In the genomic region with DNA sequence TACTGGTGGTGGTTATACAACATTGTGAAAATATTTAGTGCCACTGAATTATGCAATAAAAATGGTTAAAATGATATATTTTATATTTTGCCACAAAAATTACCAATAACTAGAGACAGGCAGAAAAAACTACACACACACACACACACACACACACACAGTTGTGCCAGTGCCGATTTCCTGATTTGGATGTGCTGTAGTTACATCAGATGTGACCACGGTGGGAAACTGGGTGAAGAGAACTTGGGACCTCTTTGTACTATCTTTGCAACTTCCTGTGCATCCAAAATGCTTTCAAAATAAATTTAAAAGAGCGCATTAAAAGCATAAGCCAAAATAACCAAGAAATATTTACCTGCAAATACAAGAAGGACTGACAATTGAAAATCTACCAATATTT, we compare ENCODE assay signal across 29 cellular contexts.
"Had no signal": no experiment of that assay in that cellular context is flagged by ENCODE, and none has a peak within 500 bp of the region (broad histone marks: within the 10 kb centered on the region; RNA-seq: fewer than 3 reads in every experiment).

No MANE protein-coding gene starts in this region.

- ATAC-seq: stimulated activated effector memory CD8-positive, alpha-beta T cell treated with anti-CD3 and anti-CD28 coated beads, Interleukin-12 subunit alpha, Interleukin-12 subunit beta, amount 100 ng/mL, for 72 hours; stimulated activated memory B cell treated with anti-CD40 and anti-IgM and Interleukin-4, amounts not matched to agents 10 μg/mL and 1 μg/mL and 100 μg/mL, for 72 hours; stimulated activated naive B cell treated with anti-CD40 and anti-IgM and Interleukin-4, amounts not matched to agents 10 μg/mL and 1 μg/mL and 100 μg/mL, for 72 hours; stimulated activated naive CD8-positive, alpha-beta T cell treated with anti-CD3 and anti-CD28 coated beads, Interleukin-15, amount 100 ng/mL, for 72 hours; stimulated activated naive CD8-positive, alpha-beta T cell treated with anti-CD3 and anti-CD28 coated beads, Interleukin-15, Interleukin-2, amounts not matched to agents 100 U/mL and 50 U/mL, for 24 hours; upper lobe of right lung had no signal

- H3K36me3 Mint-ChIP-seq: stimulated activated effector memory CD8-positive, alpha-beta T cell treated with anti-CD3 and anti-CD28 coated beads, Interleukin-12 subunit alpha, Interleukin-12 subunit beta, amount 100 ng/mL, for 72 hours; stimulated activated memory B cell treated with anti-CD40 and anti-IgM and Interleukin-4, amounts not matched to agents 10 μg/mL and 1 μg/mL and 100 μg/mL, for 72 hours; stimulated activated naive B cell treated with anti-CD40 and anti-IgM and Interleukin-4, amounts not matched to agents 10 μg/mL and 1 μg/mL and 100 μg/mL, for 72 hours; type B pancreatic cell had no signal

- FAIRE-seq: urothelium cell line had no signal

- H3K27me3 ChIP-seq: stomach, suprapubic skin, testis, thyroid gland, tibial artery, tibial nerve, transverse colon, upper lobe of left lung, upper lobe of right lung, uterus, vagina had no signal

- H3K4me3 ChIP-seq: stomach, suprapubic skin, testis, thoracic aorta, thyroid gland, tibial artery, tibial nerve, transverse colon, upper lobe of left lung, upper lobe of right lung, uterus, vagina had no signal

- H3K4me1 ChIP-seq: stomach, suprapubic skin, testis, thyroid gland, tibial artery, tibial nerve, transverse colon, upper lobe of left lung, upper lobe of right lung, vagina had no signal

- DNase-seq: stimulated activated CD4-positive, alpha-beta T cell treated with anti-CD3 and anti-CD28 coated beads, Interleukin-2, amount 100 ng/mL, for 48 hours; stimulated activated CD4-positive, alpha-beta T cell treated with anti-CD3 and anti-CD28 coated beads, Interleukin-4, amount 100 ng/mL, for 1 hour; stimulated activated CD4-positive, alpha-beta T cell treated with anti-CD3 and anti-CD28 coated beads, Interleukin-4, amount 100 ng/mL, for 24 hours; stimulated activated CD4-positive, alpha-beta T cell treated with anti-CD3 and anti-CD28 coated beads, Interleukin-4, amount 100 ng/mL, for 4 hours; stimulated activated CD8-positive, alpha-beta memory T cell treated with anti-CD3 and anti-CD28 coated beads, Interleukin-4, amount 100 ng/mL, for 48 hours; stimulated activated naive B cell treated with anti-CD40 and anti-IgM and Interleukin-4, amounts not matched to agents 10 μg/mL and 1 μg/mL and 100 μg/mL, for 72 hours; stimulated activated naive CD4-positive, alpha-beta T cell; stimulated activated naive CD4-positive, alpha-beta T cell treated with Interleukin-2 at 50 U/mL for 16 hours; stimulated activated naive CD8-positive, alpha-beta T cell treated with anti-CD3 and anti-CD28 coated beads, Interleukin-15, amount 100 ng/mL, for 72 hours; stimulated activated naive CD8-positive, alpha-beta T cell treated with anti-CD3 and anti-CD28 coated beads, Interleukin-15, Interleukin-2, amounts not matched to agents 100 U/mL and 50 U/mL, for 24 hours; stomach; substantia nigra; testis; thyroid gland; tibial artery; transverse colon; trophoblast cell; upper lobe of left lung; upper lobe of right lung; uterus had no signal

- H3K9me3 ChIP-seq: stomach, suprapubic skin, testis, thoracic aorta, thyroid gland, tibial artery, tibial nerve, transverse colon, upper lobe of left lung, upper lobe of right lung, uterus, vagina had no signal

- H3K4me1 Mint-ChIP-seq: stimulated activated effector memory CD8-positive, alpha-beta T cell treated with anti-CD3 and anti-CD28 coated beads, Interleukin-12 subunit alpha, Interleukin-12 subunit beta, amount 100 ng/mL, for 72 hours; stimulated activated memory B cell treated with anti-CD40 and anti-IgM and Interleukin-4, amounts not matched to agents 10 μg/mL and 1 μg/mL and 100 μg/mL, for 72 hours; stimulated activated naive B cell treated with anti-CD40 and anti-IgM and Interleukin-4, amounts not matched to agents 10 μg/mL and 1 μg/mL and 100 μg/mL, for 72 hours; stimulated activated naive CD8-positive, alpha-beta T cell treated with anti-CD3 and anti-CD28 coated beads, Interleukin-15, amount 100 ng/mL, for 72 hours had no signal

- H3K27me3 Mint-ChIP-seq: stimulated activated naive CD8-positive, alpha-beta T cell treated with anti-CD3 and anti-CD28 coated beads, Interleukin-15, amount 100 ng/mL, for 72 hours had no signal

- H3K27ac Mint-ChIP-seq: stimulated activated effector memory CD8-positive, alpha-beta T cell treated with anti-CD3 and anti-CD28 coated beads, Interleukin-12 subunit alpha, Interleukin-12 subunit beta, amount 100 ng/mL, for 72 hours; stimulated activated memory B cell treated with anti-CD40 and anti-IgM and Interleukin-4, amounts not matched to agents 10 μg/mL and 1 μg/mL and 100 μg/mL, for 72 hours; stimulated activated naive B cell treated with anti-CD40 and anti-IgM and Interleukin-4, amounts not matched to agents 10 μg/mL and 1 μg/mL and 100 μg/mL, for 72 hours; stimulated activated naive CD8-positive, alpha-beta T cell treated with anti-CD3 and anti-CD28 coated beads, Interleukin-15, amount 100 ng/mL, for 72 hours; stimulated activated naive CD8-positive, alpha-beta T cell treated with anti-CD3 and anti-CD28 coated beads, Interleukin-15, Interleukin-2, amounts not matched to agents 100 ng/mL and 50 ng/mL, for 24 hours; type B pancreatic cell had no signal

- H3K36me3 ChIP-seq: stomach, suprapubic skin, thoracic aorta, thyroid gland, tibial artery, tibial nerve, transverse colon, upper lobe of left lung, upper lobe of right lung, uterus, vagina had no signal

- H3K4me3 Mint-ChIP-seq: stimulated activated effector memory CD8-positive, alpha-beta T cell treated with anti-CD3 and anti-CD28 coated beads, Interleukin-12 subunit alpha, Interleukin-12 subunit beta, amount 100 ng/mL, for 72 hours; stimulated activated memory B cell treated with anti-CD40 and anti-IgM and Interleukin-4, amounts not matched to agents 10 μg/mL and 1 μg/mL and 100 μg/mL, for 72 hours; stimulated activated naive B cell treated with anti-CD40 and anti-IgM and Interleukin-4, amounts not matched to agents 10 μg/mL and 1 μg/mL and 100 μg/mL, for 72 hours; stimulated activated naive CD8-positive, alpha-beta T cell treated with anti-CD3 and anti-CD28 coated beads, Interleukin-15, amount 100 ng/mL, for 72 hours; stimulated activated naive CD8-positive, alpha-beta T cell treated with anti-CD3 and anti-CD28 coated beads, Interleukin-15, Interleukin-2, amounts not matched to agents 100 ng/mL and 50 ng/mL, for 24 hours; type B pancreatic cell had no signal

- H3K9me3 Mint-ChIP-seq: stimulated activated effector memory CD8-positive, alpha-beta T cell treated with anti-CD3 and anti-CD28 coated beads, Interleukin-12 subunit alpha, Interleukin-12 subunit beta, amount 100 ng/mL, for 72 hours; stimulated activated memory B cell treated with anti-CD40 and anti-IgM and Interleukin-4, amounts not matched to agents 10 μg/mL and 1 μg/mL and 100 μg/mL, for 72 hours; stimulated activated naive B cell treated with anti-CD40 and anti-IgM and Interleukin-4, amounts not matched to agents 10 μg/mL and 1 μg/mL and 100 μg/mL, for 72 hours; stimulated activated naive CD8-positive, alpha-beta T cell treated with anti-CD3 and anti-CD28 coated beads, Interleukin-15, amount 100 ng/mL, for 72 hours; stimulated activated naive CD8-positive, alpha-beta T cell treated with anti-CD3 and anti-CD28 coated beads, Interleukin-15, Interleukin-2, amounts not matched to agents 100 ng/mL and 50 ng/mL, for 24 hours; type B pancreatic cell had no signal

- H3K27ac ChIP-seq: stomach, suprapubic skin, testis, thoracic aorta, thyroid gland, tibial artery, tibial nerve, transverse colon, upper lobe of left lung, upper lobe of right lung, uterus, vagina had no signal
